Comparison of ENCODE assay signal across 18 cellular contexts in the genomic region with DNA sequence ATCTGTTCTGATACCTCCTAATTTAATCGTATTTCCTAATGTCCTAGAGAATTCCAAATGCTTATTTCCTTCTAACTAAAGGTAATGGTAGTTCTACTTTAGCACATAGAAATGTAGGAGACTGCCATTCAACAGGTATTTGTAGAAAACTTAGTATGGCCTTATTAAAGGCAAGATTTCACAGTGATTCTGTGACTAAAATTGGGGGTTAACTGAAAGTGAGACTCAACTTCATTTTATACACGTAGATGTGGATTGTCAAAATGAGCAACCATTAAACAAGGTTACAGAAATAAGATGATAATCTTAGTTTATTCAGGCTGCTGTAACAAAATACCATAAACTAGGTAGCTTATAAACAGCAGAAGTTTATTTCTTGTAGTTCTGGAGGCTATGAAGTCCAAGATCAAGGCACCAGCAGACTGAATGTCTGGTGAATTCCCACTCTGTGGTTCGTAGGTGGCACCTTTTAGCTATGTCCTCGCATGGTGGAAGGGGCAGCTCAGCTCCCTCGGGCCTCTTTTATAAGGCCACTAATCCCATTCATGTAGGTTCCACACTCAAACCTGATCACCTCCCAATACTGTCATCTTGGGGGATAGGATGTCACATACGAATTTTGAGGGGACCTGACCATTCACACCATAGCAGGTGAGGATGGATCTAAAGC. TPM values are rescaled to one million over a fixed set of nuclear protein-coding genes. Genes with fewer than 3 reads are reported as not detected.
"Had no signal": no experiment of that assay in that cellular context is flagged by ENCODE, and none has a peak within 500 bp of the region (broad histone marks: within the 10 kb centered on the region; RNA-seq: fewer than 3 reads in every experiment).

No MANE protein-coding gene starts in this region.

- H3K4me3 ChIP-seq: dorsolateral prefrontal cortex, gastroesophageal sphincter, heart right ventricle, lower lobe of right lung, prostate gland, skin epidermis had no signal

- H3K27ac ChIP-seq: dorsolateral prefrontal cortex, gastroesophageal sphincter, heart right ventricle, lower lobe of right lung, prostate gland, skin epidermis had no signal

- H3K9me3 Mint-ChIP-seq: T-helper 2 cell treated with Interferon-gamma antibody and Interleukin-4, amounts not matched to agents 5 μg/mL and 100 μg/mL, for 36 hours; type B pancreatic cell had no signal

- DNase-seq: activated naive CD4-positive, alpha-beta T cell treated with Interleukin-2 at 50 U/mL for 16 hours; dorsolateral prefrontal cortex; erythroblast; heart right ventricle; lower lobe of right lung; right cardiac atrium; stimulated activated CD4-positive, alpha-beta T cell treated with anti-CD3 and anti-CD28 coated beads, Interleukin-15, amount 100 ng/mL, for 24 hours; stimulated activated CD4-positive, alpha-beta T cell treated with anti-CD3 and anti-CD28 coated beads, Interleukin-4, amount 100 ng/mL, for 1 hour; stimulated activated naive CD4-positive, alpha-beta T cell treated with Interleukin-2 at 50 U/mL for 16 hours; SW 1271 had no signal

- H3K36me3 ChIP-seq: gastroesophageal sphincter, heart right ventricle, lower lobe of right lung, prostate gland had no signal

- H3K27me3 ChIP-seq: dorsolateral prefrontal cortex, gastroesophageal sphincter, heart right ventricle had no signal

- H3K27me3 Mint-ChIP-seq: type B pancreatic cell had no signal

- H3K27ac Mint-ChIP-seq: T-helper 2 cell treated with Interferon-gamma antibody and Interleukin-4, amounts not matched to agents 5 μg/mL and 100 μg/mL, for 36 hours; type B pancreatic cell had no signal

- H3K4me3 Mint-ChIP-seq: T-helper 2 cell treated with Interferon-gamma antibody and Interleukin-4, amounts not matched to agents 5 μg/mL and 100 μg/mL, for 36 hours; type B pancreatic cell had no signal

- ATAC-seq: gastroesophageal sphincter, heart right ventricle, lower lobe of right lung, right cardiac atrium had no signal

- H3K4me1 ChIP-seq: lower lobe of right lung, prostate gland had no signal

- H3K9me3 ChIP-seq: gastroesophageal sphincter, lower lobe of right lung, prostate gland had no signal

RNA-seq across cellular contexts. Expression of a gene that starts 43.8 kb away (rescaled TPM):
- total RNA-seq: SK-MEL-5 had no signal
- polyA plus RNA-seq: adipose tissue, neural cell had no signal
